1 cellular context compared by ENCODE assay signal in the genomic region with DNA sequence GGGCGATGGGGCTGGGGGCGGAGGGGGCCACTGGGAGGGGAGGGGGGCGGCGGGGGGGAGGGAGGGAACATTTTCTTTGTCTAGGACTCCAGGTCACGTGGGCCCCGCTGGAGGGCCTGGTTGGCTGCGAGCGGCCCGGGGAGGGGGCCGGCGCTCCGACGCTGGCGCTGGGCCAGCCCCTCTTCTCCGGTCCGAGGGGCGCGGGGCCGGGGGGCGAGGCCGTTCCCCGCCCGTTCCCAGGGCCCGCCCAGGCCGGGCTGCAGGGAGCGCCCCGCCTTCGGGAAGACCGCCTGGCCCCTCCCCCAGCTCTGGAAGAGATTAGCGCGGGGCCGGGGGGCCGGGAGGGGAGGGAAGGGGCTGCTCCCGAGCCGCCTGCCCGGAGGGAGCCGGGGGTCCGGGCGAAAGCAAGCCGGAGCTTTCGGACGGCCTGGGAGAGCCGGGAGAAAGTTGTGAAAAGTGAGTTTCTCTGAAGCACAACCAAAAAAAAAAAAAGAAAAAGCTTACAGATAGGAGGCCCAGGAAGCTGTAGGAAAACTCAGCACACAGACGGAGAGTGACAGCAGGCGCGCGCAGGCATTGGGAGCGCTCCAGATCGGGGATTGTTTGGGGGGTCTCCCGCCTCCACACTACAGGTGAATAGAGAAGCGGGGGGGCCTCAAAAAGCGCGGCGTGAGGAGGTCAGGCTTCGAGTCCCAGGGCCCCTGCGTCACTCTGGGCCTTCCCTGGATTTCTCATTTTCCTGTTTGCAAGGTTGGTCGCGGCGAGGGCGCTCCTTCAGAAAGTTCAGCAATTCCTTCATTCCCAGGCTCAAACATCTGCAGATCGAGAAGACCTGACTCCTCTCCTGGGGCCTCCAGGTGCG.
A peak's percentile ranks its signal among the peaks of the same experiment; 100 is the strongest.
TF ChIP-seq lines count a peak whose summit lies in the region.

No MANE protein-coding gene starts in this region.

TF ChIP-seq in HepG2, 621 proteins besides CTCF, POLR2A, EP300 and RAD21 (continued from another document and continues in another):
- TF ChIP-seq SPEN (CRISPR knock-in tag; IDR thresholded peaks at IDR 0.05; ENCODE audit: low read depth) (peak; percentile 45; the same call in 1 of the 2 replicates), ZNF331 (CRISPR knock-in tag; IDR thresholded peaks at IDR 0.05) (no peak), MTF1 (CRISPR knock-in tag; IDR thresholded peaks at IDR 0.05) (0 out of 2 replicates have a peak, but pooled peaks have one; percentile 19), TOE1 (CRISPR knock-in tag; IDR thresholded peaks at IDR 0.05) (no peak; the same call in 1 of the 2 replicates), KLF6 (CRISPR knock-in tag; IDR thresholded peaks at IDR 0.05) (no peak), ZNF207 (IDR thresholded peaks at IDR 0.05; ENCODE audit: borderline replicate concordance) (no peak), ZNF234 (CRISPR knock-in tag; conservative IDR thresholded peaks at IDR 0.05) (no peak), FOXM1 (CRISPR knock-in tag; IDR thresholded peaks at IDR 0.05) (no peak), ZNF558 (CRISPR knock-in tag; IDR thresholded peaks at IDR 0.05; ENCODE audit: borderline replicate concordance) (no peak), ZFP90 (CRISPR knock-in tag; IDR thresholded peaks at IDR 0.05; ENCODE audit: borderline replicate concordance) (no peak), ZSCAN29 (CRISPR knock-in tag; conservative IDR thresholded peaks at IDR 0.05) (no peak), DZIP1 (CRISPR knock-in tag; IDR thresholded peaks at IDR 0.05) (no peak; the same call in 1 of the 2 replicates), ZNF460 (CRISPR knock-in tag; IDR thresholded peaks at IDR 0.05; ENCODE audit: borderline replicate concordance) (no peak), PTBP1 (IDR thresholded peaks at IDR 0.05; ENCODE audit: low read depth, low read length, poor library complexity, severe bottlenecking) (no peak), PRMT3 (CRISPR knock-in tag; IDR thresholded peaks at IDR 0.05; ENCODE audit: borderline replicate concordance, low read depth) (no peak), CREB1 (IDR thresholded peaks at IDR 0.05) (no peak), CREB1 (CRISPR knock-in tag; IDR thresholded peaks at IDR 0.05) (no peak), NPAS2 (CRISPR knock-in tag; IDR thresholded peaks at IDR 0.05; ENCODE audit: borderline replicate concordance) (no peak), NFKBIZ (CRISPR knock-in tag; IDR thresholded peaks at IDR 0.05) (no peak), FOXO1 (CRISPR knock-in tag; IDR thresholded peaks at IDR 0.05) (no peak), TCF12 (IDR thresholded peaks at IDR 0.05) (no peak), TCF12 (CRISPR knock-in tag; IDR thresholded peaks at IDR 0.05) (no peak), MED13 (CRISPR knock-in tag; IDR thresholded peaks at IDR 0.05) (peak; percentile 42; the same call in 1 of the 2 replicates), RARG (CRISPR knock-in tag; IDR thresholded peaks at IDR 0.05; ENCODE audit: low read depth) (no peak), GATAD2A (CRISPR knock-in tag; IDR thresholded peaks at IDR 0.05) (no peak), SOX13 (IDR thresholded peaks at IDR 0.05) (no peak), SOX13 (CRISPR knock-in tag; conservative IDR thresholded peaks at IDR 0.05 in 1 of 2, IDR thresholded peaks at IDR 0.05 in 1 of 2) (peak in 1 of 2 experiments; percentile 43; a peak in 2 of 4 replicates), REXO4 (CRISPR knock-in tag; IDR thresholded peaks at IDR 0.05; ENCODE audit: borderline replicate concordance) (no peak), ZNF382 (CRISPR knock-in tag; IDR thresholded peaks at IDR 0.05; ENCODE audit: borderline replicate concordance) (no peak), SOX5 (CRISPR knock-in tag; IDR thresholded peaks at IDR 0.05; ENCODE audit: borderline replicate concordance) (no peak), ELF1 (CRISPR knock-in tag; IDR thresholded peaks at IDR 0.05) (no peak), SALL2 (CRISPR knock-in tag; IDR thresholded peaks at IDR 0.05) (no peak), MYNN (CRISPR knock-in tag; IDR thresholded peaks at IDR 0.05; ENCODE audit: low read depth) (no peak; the same call in 1 of the 2 replicates), PPARG (CRISPR knock-in tag; conservative IDR thresholded peaks at IDR 0.05) (no peak), ZNF546 (CRISPR knock-in tag; conservative IDR thresholded peaks at IDR 0.05) (no peak), PCBP2 (optimal IDR thresholded peaks at IDR 0.05; ENCODE audit: low read depth, low read length, poor library complexity, severe bottlenecking) (no peak), IKZF4 (CRISPR knock-in tag; IDR thresholded peaks at IDR 0.05; ENCODE audit: borderline replicate concordance, low read depth, not compliant biosample characterization) (no peak), ZNF30 (CRISPR knock-in tag; IDR thresholded peaks at IDR 0.05) (no peak), ZNF101 (CRISPR knock-in tag; IDR thresholded peaks at IDR 0.05; ENCODE audit: borderline replicate concordance, low read depth) (no peak), TAF1 (CRISPR knock-in tag; IDR thresholded peaks at IDR 0.05) (no peak), ZNF720 (CRISPR knock-in tag; IDR thresholded peaks at IDR 0.05) (no peak), ZNF746 (CRISPR knock-in tag; IDR thresholded peaks at IDR 0.05) (peak; percentile 67), ZNF510 (CRISPR knock-in tag; IDR thresholded peaks at IDR 0.05; ENCODE audit: low read depth) (no peak), E2F5 (CRISPR knock-in tag; conservative IDR thresholded peaks at IDR 0.05) (no peak), GZF1 (CRISPR knock-in tag; IDR thresholded peaks at IDR 0.05) (no peak), ZNF615 (CRISPR knock-in tag; IDR thresholded peaks at IDR 0.05; ENCODE audit: borderline replicate concordance) (no peak)
- TF ChIP-seq, protein P1, sequence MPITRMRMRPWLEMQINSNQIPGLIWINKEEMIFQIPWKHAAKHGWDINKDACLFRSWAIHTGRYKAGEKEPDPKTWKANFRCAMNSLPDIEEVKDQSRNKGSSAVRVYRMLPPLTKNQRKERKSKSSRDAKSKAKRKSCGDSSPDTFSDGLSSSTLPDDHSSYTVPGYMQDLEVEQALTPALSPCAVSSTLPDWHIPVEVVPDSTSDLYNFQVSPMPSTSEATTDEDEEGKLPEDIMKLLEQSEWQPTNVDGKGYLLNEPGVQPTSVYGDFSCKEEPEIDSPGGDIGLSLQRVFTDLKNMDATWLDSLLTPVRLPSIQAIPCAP (CRISPR knock-in tag; IDR thresholded peaks at IDR 0.05; ENCODE audit: low read depth) = no peak
- TF ChIP-seq, protein P2, sequence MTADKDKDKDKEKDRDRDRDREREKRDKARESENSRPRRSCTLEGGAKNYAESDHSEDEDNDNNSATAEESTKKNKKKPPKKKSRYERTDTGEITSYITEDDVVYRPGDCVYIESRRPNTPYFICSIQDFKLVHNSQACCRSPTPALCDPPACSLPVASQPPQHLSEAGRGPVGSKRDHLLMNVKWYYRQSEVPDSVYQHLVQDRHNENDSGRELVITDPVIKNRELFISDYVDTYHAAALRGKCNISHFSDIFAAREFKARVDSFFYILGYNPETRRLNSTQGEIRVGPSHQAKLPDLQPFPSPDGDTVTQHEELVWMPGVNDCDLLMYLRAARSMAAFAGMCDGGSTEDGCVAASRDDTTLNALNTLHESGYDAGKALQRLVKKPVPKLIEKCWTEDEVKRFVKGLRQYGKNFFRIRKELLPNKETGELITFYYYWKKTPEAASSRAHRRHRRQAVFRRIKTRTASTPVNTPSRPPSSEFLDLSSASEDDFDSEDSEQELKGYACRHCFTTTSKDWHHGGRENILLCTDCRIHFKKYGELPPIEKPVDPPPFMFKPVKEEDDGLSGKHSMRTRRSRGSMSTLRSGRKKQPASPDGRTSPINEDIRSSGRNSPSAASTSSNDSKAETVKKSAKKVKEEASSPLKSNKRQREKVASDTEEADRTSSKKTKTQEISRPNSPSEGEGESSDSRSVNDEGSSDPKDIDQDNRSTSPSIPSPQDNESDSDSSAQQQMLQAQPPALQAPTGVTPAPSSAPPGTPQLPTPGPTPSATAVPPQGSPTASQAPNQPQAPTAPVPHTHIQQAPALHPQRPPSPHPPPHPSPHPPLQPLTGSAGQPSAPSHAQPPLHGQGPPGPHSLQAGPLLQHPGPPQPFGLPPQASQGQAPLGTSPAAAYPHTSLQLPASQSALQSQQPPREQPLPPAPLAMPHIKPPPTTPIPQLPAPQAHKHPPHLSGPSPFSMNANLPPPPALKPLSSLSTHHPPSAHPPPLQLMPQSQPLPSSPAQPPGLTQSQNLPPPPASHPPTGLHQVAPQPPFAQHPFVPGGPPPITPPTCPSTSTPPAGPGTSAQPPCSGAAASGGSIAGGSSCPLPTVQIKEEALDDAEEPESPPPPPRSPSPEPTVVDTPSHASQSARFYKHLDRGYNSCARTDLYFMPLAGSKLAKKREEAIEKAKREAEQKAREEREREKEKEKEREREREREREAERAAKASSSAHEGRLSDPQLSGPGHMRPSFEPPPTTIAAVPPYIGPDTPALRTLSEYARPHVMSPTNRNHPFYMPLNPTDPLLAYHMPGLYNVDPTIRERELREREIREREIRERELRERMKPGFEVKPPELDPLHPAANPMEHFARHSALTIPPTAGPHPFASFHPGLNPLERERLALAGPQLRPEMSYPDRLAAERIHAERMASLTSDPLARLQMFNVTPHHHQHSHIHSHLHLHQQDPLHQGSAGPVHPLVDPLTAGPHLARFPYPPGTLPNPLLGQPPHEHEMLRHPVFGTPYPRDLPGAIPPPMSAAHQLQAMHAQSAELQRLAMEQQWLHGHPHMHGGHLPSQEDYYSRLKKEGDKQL (CRISPR knock-in tag; IDR thresholded peaks at IDR 0.05; ENCODE audit: low read depth) = no peak
- TF ChIP-seq, protein P3, sequence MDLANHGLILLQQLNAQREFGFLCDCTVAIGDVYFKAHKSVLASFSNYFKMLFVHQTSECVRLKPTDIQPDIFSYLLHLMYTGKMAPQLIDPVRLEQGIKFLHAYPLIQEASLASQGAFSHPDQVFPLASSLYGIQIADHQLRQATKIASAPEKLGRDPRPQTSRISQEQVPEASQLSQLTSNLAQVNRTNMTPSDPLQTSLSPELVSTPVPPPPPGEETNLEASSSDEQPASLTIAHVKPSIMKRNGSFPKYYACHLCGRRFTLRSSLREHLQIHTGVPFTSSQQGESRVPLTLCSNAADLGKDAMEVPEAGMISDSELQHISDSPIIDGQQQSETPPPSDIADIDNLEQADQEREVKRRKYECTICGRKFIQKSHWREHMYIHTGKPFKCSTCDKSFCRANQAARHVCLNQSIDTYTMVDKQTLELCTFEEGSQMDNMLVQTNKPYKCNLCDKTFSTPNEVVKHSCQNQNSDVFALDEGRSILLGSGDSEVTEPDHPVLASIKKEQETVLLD (CRISPR knock-in tag; IDR thresholded peaks at IDR 0.05; ENCODE audit: low read depth) = peak; percentile 66
- TF ChIP-seq, protein P4, sequence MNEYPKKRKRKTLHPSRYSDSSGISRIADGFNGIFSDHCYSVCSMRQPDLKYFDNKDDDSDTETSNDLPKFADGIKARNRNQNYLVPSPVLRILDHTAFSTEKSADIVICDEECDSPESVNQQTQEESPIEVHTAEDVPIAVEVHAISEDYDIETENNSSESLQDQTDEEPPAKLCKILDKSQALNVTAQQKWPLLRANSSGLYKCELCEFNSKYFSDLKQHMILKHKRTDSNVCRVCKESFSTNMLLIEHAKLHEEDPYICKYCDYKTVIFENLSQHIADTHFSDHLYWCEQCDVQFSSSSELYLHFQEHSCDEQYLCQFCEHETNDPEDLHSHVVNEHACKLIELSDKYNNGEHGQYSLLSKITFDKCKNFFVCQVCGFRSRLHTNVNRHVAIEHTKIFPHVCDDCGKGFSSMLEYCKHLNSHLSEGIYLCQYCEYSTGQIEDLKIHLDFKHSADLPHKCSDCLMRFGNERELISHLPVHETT (CRISPR knock-in tag; conservative IDR thresholded peaks at IDR 0.05) = peak; percentile 59; the same call in 1 of the 2 replicates
- TF ChIP-seq, protein P5, sequence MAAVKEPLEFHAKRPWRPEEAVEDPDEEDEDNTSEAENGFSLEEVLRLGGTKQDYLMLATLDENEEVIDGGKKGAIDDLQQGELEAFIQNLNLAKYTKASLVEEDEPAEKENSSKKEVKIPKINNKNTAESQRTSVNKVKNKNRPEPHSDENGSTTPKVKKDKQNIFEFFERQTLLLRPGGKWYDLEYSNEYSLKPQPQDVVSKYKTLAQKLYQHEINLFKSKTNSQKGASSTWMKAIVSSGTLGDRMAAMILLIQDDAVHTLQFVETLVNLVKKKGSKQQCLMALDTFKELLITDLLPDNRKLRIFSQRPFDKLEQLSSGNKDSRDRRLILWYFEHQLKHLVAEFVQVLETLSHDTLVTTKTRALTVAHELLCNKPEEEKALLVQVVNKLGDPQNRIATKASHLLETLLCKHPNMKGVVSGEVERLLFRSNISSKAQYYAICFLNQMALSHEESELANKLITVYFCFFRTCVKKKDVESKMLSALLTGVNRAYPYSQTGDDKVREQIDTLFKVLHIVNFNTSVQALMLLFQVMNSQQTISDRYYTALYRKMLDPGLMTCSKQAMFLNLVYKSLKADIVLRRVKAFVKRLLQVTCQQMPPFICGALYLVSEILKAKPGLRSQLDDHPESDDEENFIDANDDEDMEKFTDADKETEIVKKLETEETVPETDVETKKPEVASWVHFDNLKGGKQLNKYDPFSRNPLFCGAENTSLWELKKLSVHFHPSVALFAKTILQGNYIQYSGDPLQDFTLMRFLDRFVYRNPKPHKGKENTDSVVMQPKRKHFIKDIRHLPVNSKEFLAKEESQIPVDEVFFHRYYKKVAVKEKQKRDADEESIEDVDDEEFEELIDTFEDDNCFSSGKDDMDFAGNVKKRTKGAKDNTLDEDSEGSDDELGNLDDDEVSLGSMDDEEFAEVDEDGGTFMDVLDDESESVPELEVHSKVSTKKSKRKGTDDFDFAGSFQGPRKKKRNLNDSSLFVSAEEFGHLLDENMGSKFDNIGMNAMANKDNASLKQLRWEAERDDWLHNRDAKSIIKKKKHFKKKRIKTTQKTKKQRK (IDR thresholded peaks at IDR 0.05; ENCODE audit: low read length) = no peak
